In the genomic region with DNA sequence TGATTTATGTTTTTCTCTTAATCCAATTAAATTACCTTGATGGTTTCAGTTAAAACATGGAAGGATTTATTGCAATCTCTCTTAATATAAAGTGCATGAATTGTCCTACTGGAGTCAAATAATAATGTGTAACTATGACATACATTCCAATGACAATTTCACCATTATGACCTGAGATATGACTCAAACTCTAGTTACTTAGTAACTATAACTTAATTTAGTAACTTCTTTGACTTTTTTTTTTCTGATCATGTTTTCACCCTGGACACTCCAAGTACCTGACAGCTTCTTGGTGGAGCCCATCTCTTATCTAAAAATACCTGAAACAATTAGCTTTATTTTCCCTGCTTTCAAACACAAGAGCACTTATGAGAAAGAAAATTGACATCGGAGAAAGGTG, we compare ENCODE assay signal across 21 cellular contexts.
"Had no signal": no experiment of that assay in that cellular context is flagged by ENCODE, and none has a peak within 500 bp of the region (broad histone marks: within the 10 kb centered on the region; RNA-seq: fewer than 3 reads in every experiment).

No MANE protein-coding gene starts in this region.

- DNase-seq: activated CD4-positive, alpha-beta T cell treated with anti-CD3 and anti-CD28 coated beads for 1 hour; activated CD4-positive, alpha-beta T cell treated with anti-CD3 and anti-CD28 coated beads, Interleukin-2, amount 50 U/mL, for 1 hour; activated T-cell treated with anti-CD3 and anti-CD28 coated beads, Interleukin-2, amount 50 U/mL, for 24 hours; adrenal gland; colonic mucosa; heart left ventricle; islet precursor cell; left lung; naive thymus-derived CD8-positive, alpha-beta T cell; stimulated activated CD4-positive, alpha-beta T cell treated with anti-CD3 and anti-CD28 coated beads, Interleukin-12 subunit alpha, Interleukin-12 subunit beta, amount 100 ng/mL, for 4 hours; stimulated activated CD4-positive, alpha-beta T cell treated with anti-CD3 and anti-CD28 coated beads, Interleukin-4, amount 100 ng/mL, for 4 hours; substantia nigra; T-helper 1 cell; thyroid gland; upper lobe of right lung had no signal

- H3K36me3 ChIP-seq: adrenal gland, ascending aorta, colonic mucosa, gastroesophageal sphincter, heart left ventricle, left lung, prostate gland, right atrium auricular region, thyroid gland, upper lobe of right lung had no signal

- H3K4me1 ChIP-seq: ascending aorta, colonic mucosa, left lung, prostate gland, right atrium auricular region, thyroid gland, upper lobe of right lung had no signal

- H3K27ac ChIP-seq: adrenal gland, ascending aorta, colonic mucosa, epithelial cell of prostate, gastroesophageal sphincter, heart left ventricle, left lung, prostate gland, right atrium auricular region, thyroid gland, upper lobe of right lung had no signal

- H3K4me3 ChIP-seq: adrenal gland, ascending aorta, colonic mucosa, gastroesophageal sphincter, heart left ventricle, left lung, prostate gland, right atrium auricular region, thyroid gland, upper lobe of right lung had no signal

- H3K27me3 ChIP-seq: adrenal gland, ascending aorta, colonic mucosa, gastroesophageal sphincter, heart left ventricle, left lung, right atrium auricular region, thyroid gland, upper lobe of right lung had no signal

- ATAC-seq: activated T-helper 17 cell treated with anti-CD3 and anti-CD28 coated beads, Interleukin-2, amount 50 U/mL, for 72 hours; gastroesophageal sphincter; heart left ventricle; left lung; naive thymus-derived CD8-positive, alpha-beta T cell; upper lobe of right lung had no signal

- H3K9me3 ChIP-seq: adrenal gland, ascending aorta, colonic mucosa, gastroesophageal sphincter, heart left ventricle, left lung, prostate gland, right atrium auricular region, thyroid gland, upper lobe of right lung had no signal
